11 cellular contexts compared by ENCODE assay signal in the genomic region with DNA sequence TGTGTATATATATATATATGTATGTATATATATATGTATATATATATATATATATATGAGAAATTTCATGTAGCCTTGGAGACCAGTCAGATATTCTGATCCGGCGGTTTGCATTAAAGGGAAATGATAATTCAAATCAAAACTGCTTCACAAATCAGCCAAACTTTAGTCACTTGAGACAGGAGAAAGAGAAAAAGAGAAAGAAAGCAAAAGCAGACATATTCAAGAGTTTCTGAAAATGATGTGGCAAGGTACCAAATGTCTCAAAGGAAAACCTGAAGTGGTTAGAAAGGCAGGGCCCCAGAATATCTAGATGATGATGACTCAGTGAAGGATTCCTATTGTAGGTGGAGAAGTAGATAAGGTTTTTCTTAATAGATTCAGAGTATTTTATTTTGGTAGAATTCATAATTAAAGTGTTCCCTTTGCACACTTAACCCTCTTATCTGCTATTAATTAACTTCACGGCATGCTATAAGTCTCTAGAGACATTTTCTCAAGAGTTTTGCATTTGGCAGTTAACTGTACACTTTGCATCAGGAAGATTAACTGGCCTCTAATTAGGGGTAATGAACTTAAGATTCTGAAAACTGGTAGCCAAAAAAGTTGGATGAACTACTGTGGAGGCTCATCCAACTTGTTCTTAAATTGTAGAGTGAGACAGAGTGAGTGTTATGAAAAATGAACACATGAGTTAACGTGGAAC. TPM values are rescaled to one million over a fixed set of nuclear protein-coding genes. Genes with fewer than 3 reads are reported as not detected.
DNase-seq lines count a peak whose midpoint lies in the region; ATAC-seq lines count a peak whose summit lies in the region.
"Had no signal": no experiment of that assay in that cellular context is flagged by ENCODE, and none has a peak within 500 bp of the region (broad histone marks: within the 10 kb centered on the region; RNA-seq: fewer than 3 reads in every experiment).

No MANE protein-coding gene starts in this region.

- peak; percentile 93 for ATAC-seq in HG02571 (IDR thresholded peaks at IDR 0.05; ENCODE audit: unreplicated experiment)
- ATAC-seq in HG03565 (IDR thresholded peaks at IDR 0.05; ENCODE audit: unreplicated experiment): peak; percentile 85
- peak; percentile 92 for ATAC-seq in stimulated activated effector memory CD8-positive, alpha-beta T cell treated with anti-CD3 and anti-CD28 coated beads, Interleukin-12 subunit alpha, Interleukin-12 subunit beta, amount 100 ng/mL, for 72 hours
- no peak for ATAC-seq in naive thymus-derived CD8-positive, alpha-beta T cell
- ATAC-seq: GM23338 had no signal

- H3K4me1 Mint-ChIP-seq in stimulated activated effector memory CD8-positive, alpha-beta T cell treated with anti-CD3 and anti-CD28 coated beads, Interleukin-12 subunit alpha, Interleukin-12 subunit beta, amount 100 ng/mL, for 72 hours: peaks cover 32% of the 10 kb centered on the region
- peaks cover 5 to 14% (median 12%) of the 10 kb centered on the region in 4 donors for H3K4me1 Mint-ChIP-seq in naive thymus-derived CD8-positive, alpha-beta T cell
- H3K4me1 Mint-ChIP-seq: GM23338 had no signal

- peak overlapping the region; percentile 88 for H3K27ac Mint-ChIP-seq in stimulated activated effector memory CD8-positive, alpha-beta T cell treated with anti-CD3 and anti-CD28 coated beads, Interleukin-12 subunit alpha, Interleukin-12 subunit beta, amount 100 ng/mL, for 72 hours
- peak overlapping the region in 1 of 10 donors; percentile 12 for H3K27ac Mint-ChIP-seq in naive thymus-derived CD8-positive, alpha-beta T cell
- H3K27ac Mint-ChIP-seq: GM23338 had no signal

- peak overlapping the region; percentile 57 for H3K4me3 Mint-ChIP-seq in stimulated activated effector memory CD8-positive, alpha-beta T cell treated with anti-CD3 and anti-CD28 coated beads, Interleukin-12 subunit alpha, Interleukin-12 subunit beta, amount 100 ng/mL, for 72 hours
- H3K4me3 Mint-ChIP-seq in naive thymus-derived CD8-positive, alpha-beta T cell: no peak overlapping the region
- H3K4me3 Mint-ChIP-seq: GM23338 had no signal

- DNase-seq in activated naive CD4-positive, alpha-beta T cell treated with Interleukin-2 at 50 U/mL for 16 hours: peak; percentile 6
- no peak for DNase-seq in activated naive CD4-positive, alpha-beta T cell (lab: John Stamatoyannopoulos, UW)
- peak in 1 of 2 donors; percentile 55 for DNase-seq in stimulated activated effector memory CD8-positive, alpha-beta T cell treated with anti-CD3 and anti-CD28 coated beads, Interleukin-12 subunit alpha, Interleukin-12 subunit beta, amount 100 ng/mL, for 72 hours (ENCODE audit: low spot score in 2 of 2)
- no peak for DNase-seq in naive thymus-derived CD8-positive, alpha-beta T cell
- DNase-seq in putamen (ENCODE audit: low spot score) (no peak), NCI-H526 treated with DMSO at 0.1 percent for 48 hours (lab: John Stamatoyannopoulos, UW) (no peak)
- DNase-seq: NCI-H2029, T1000 had no signal

- H3K27me3 Mint-ChIP-seq in naive thymus-derived CD8-positive, alpha-beta T cell: no peaks in the 10 kb centered on the region

- H3K36me3 Mint-ChIP-seq in stimulated activated effector memory CD8-positive, alpha-beta T cell treated with anti-CD3 and anti-CD28 coated beads, Interleukin-12 subunit alpha, Interleukin-12 subunit beta, amount 100 ng/mL, for 72 hours: no peaks in the 10 kb centered on the region
- peaks cover 4 to 20% (median 20%) of the 10 kb centered on the region in 3 donors for H3K36me3 Mint-ChIP-seq in naive thymus-derived CD8-positive, alpha-beta T cell

- no peaks in the 10 kb centered on the region for H3K9me3 Mint-ChIP-seq in stimulated activated effector memory CD8-positive, alpha-beta T cell treated with anti-CD3 and anti-CD28 coated beads, Interleukin-12 subunit alpha, Interleukin-12 subunit beta, amount 100 ng/mL, for 72 hours
- peaks cover 0 to 7% (median 0%) of the 10 kb centered on the region in 9 donors for H3K9me3 Mint-ChIP-seq in naive thymus-derived CD8-positive, alpha-beta T cell

- POLR2A ChIA-PET in naive thymus-derived CD8-positive, alpha-beta T cell (lab: Charles Lee): no interaction called here

RNA-seq across cellular contexts. Expression of a gene that starts 50.1 kb away (rescaled TPM):
- 10 to 100 TPM; 61.2 to 70.9 TPM for total RNA-seq in naive thymus-derived CD8-positive, alpha-beta T cell
- polyA plus RNA-seq in naive thymus-derived CD8-positive, alpha-beta T cell: 10 to 100 TPM; 45.3 to 58.8 (median 47.7) TPM

Comparison
In these comparisons a context has a peak if more than half of its experiments do, and no peak if none do; other contexts are left out.
1. ATAC-seq: peak in HG02571 (single experiment), HG03565 (single experiment) and stimulated activated effector memory CD8-positive, alpha-beta T cell treated with anti-CD3 and anti-CD28 coated beads, Interleukin-12 subunit alpha, Interleukin-12 subunit beta, amount 100 ng/mL, for 72 hours (single experiment); none in naive thymus-derived CD8-positive, alpha-beta T cell (0 of 2).